Comparison of ENCODE assay signal across 8 cellular contexts in the genomic region with DNA sequence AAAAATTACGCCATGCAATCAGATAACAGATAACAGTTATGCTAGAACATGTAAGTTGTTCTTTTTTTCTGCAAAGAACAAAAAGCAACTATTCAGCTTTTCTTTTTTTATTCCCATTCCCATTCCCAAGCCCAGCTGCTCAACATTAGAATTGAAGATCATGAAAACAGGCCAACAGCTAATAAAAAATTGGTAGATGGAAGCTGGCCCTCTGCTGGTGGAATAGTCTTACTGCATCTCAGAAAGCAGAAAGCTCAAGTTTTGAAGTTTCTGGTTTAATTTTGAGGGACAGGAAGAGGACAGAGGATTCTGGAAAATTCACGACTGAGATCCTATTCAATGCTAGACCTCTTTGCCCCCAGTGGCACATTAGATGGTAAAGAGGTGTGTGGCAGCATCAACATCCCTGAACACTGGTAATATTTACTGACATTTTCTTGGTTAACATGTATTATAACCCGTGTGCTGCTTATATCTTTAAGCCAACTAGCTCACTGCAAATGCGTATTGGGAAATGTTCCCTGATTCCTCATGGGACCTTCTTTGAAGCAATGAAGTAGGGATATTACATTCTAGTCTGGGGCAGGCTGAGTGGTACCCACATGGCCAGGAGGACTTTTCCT.
DNase-seq lines count a peak whose midpoint lies in the region; ATAC-seq, FAIRE-seq and TF ChIP-seq lines count a peak whose summit lies in the region.

No MANE protein-coding gene starts in this region.

- H3K9ac ChIP-seq in H1 (replicated peaks in 1 of 4; ENCODE audit: extremely low read depth in 1 of 4, low read depth in 3 of 4, low read length in 3 of 4), result no peak overlapping the region

- no peak overlapping the region for H2AFZ ChIP-seq in H1 (ENCODE audit: low read length)

- H3K79me2 ChIP-seq in H1 (ENCODE audit: control insufficient read depth in 1 of 2, insufficient read depth in 2 of 2, low read length in 2 of 2), result no peaks in the 10 kb centered on the region

- no peak for TF ChIP-seq POLR2A in H1 (IDR thresholded peaks at IDR 0.05; ENCODE audit: control extremely low read depth in 1 of 2, low read depth in 2 of 2, low read length in 2 of 2)

- no peak for TF ChIP-seq EP300 in H1 (IDR thresholded peaks at IDR 0.05; ENCODE audit: borderline replicate concordance in 1 of 2, low read depth in 2 of 2, low read length in 2 of 2)

- H3K4me2 ChIP-seq in H1 (ENCODE audit: insufficient read depth in 1 of 2, low read depth in 2 of 2, low read length in 2 of 2), result no peak overlapping the region

- H2BK12ac ChIP-seq in H1 (ENCODE audit: low read depth, low read length), result no peak overlapping the region

- no peaks in the 10 kb centered on the region for H3K36me3 ChIP-seq in H1 (ENCODE audit: control insufficient read depth in 2 of 4, insufficient read depth in 4 of 4, low read length in 3 of 4)

- H2BK15ac ChIP-seq in H1 (ENCODE audit: low read length), result no peak overlapping the region

- H3K23me2 ChIP-seq in H1 (ENCODE audit: low read depth, low read length), result peaks cover 16% of the 10 kb centered on the region; the same call in 1 of the 2 replicates

- FAIRE-seq in A204.1 (lab: Jason Lieb, UNC) (peak; percentile 66), H1 (lab: Jason Lieb, UNC) (peak; percentile 76)

- POLR2A ChIA-PET in GM10248 (lab: Yijun Ruan, JAX), result no interaction called here
- POLR2A ChIA-PET in H1 (lab: Charles Lee; ENCODE audit: partially characterized antibody), result no interaction called here

- DNase-seq in GM10248 (ENCODE audit: extremely low spot score) (no peak), NCI-H526 treated with DMSO at 0.1 percent for 48 hours (lab: John Stamatoyannopoulos, UW) (peak; percentile 64), H1 (ENCODE audit: low read depth in 1 of 2, low spot score in 2 of 2) (no peak), pons (ENCODE audit: low spot score) (peak; percentile 67), HuH-7.5 (ENCODE audit: low spot score) (no peak)
- DNase-seq in activated CD4-positive, alpha-beta T cell treated with anti-CD3 and anti-CD28 coated beads for 1 hour, result no peak

- peak; percentile 73 for TF ChIP-seq CTCF in GM10248 (IDR thresholded peaks at IDR 0.05; ENCODE audit: control extremely low read depth, extremely low read depth, low read depth, missing control alignments)
- peak in 2 of 3 experiments; percentile 70 to 71; a peak in 3 of 4 replicates for TF ChIP-seq CTCF in H1 (IDR thresholded peaks at IDR 0.05; ENCODE audit: control extremely low read depth in 1 of 3, insufficient read depth in 1 of 3, low read depth in 1 of 3, low read length in 3 of 3)

- no peak overlapping the region for H3K56ac ChIP-seq in H1 (replicated peaks; ENCODE audit: insufficient read length, low read depth, low read length)

- ATAC-seq in HG02798 (IDR thresholded peaks at IDR 0.05; ENCODE audit: poor library complexity, unreplicated experiment), result no peak

- H3K4me3 ChIP-seq in H1 (ENCODE audit: extremely low read depth in 1 of 4, insufficient read depth in 2 of 4, low read depth in 3 of 4, low read length in 4 of 4), result no peak overlapping the region

- H4K8ac ChIP-seq in H1 (ENCODE audit: extremely low read depth, insufficient read depth, low read length), result no peak overlapping the region

- H4K20me1 ChIP-seq in H1 (replicated peaks in 1 of 2; ENCODE audit: control insufficient read depth in 1 of 2, insufficient read depth in 2 of 2, low read length in 2 of 2), result peaks cover 0 to 3% of the 10 kb centered on the region in 2 experiments

- peaks cover 0 to 33% (median 26%) of the 10 kb centered on the region in 4 experiments; a peak in 6 of 7 replicates for H3K27me3 ChIP-seq in H1 (replicated peaks in 1 of 4; ENCODE audit: control insufficient read depth in 3 of 4, extremely low read depth in 1 of 4, insufficient read depth in 3 of 4, low read length in 3 of 4)

- H3K18ac ChIP-seq in H1 (ENCODE audit: extremely low read depth, low read length), result no peak overlapping the region

- H2AK5ac ChIP-seq in H1 (ENCODE audit: low read depth, low read length), result no peak overlapping the region

- peaks cover 3 to 7% (median 4%) of the 10 kb centered on the region in 4 experiments; a peak in 6 of 7 replicates for H3K4me1 ChIP-seq in H1 (replicated peaks in 1 of 4; ENCODE audit: control insufficient read depth in 3 of 4, insufficient read depth in 4 of 4, low read length in 3 of 4)

- H2BK5ac ChIP-seq in H1 (ENCODE audit: low read depth, low read length), result no peak overlapping the region

- H3K23ac ChIP-seq in H1 (ENCODE audit: insufficient read length), result no peak overlapping the region

- 64% methylated on average over 4 of the region's 4 CpGs; no CpG with 5 or more reads in 1 of the 2 experiments for WGBS in H1 (ENCODE audit: extremely low coverage in 1 of 2, insufficient coverage in 1 of 2, insufficient read length in 1 of 2, insufficient replicate concordance in 2 of 2, low coverage in 1 of 2, low lambda C conversion rate in 2 of 2, missing lambda C conversion rate in 1 of 2), 2 experiments

- peak; percentile 76 to 84 for TF ChIP-seq RAD21 in H1 (IDR thresholded peaks at IDR 0.05 in 1 of 2, conservative IDR thresholded peaks at IDR 0.05 in 1 of 2; ENCODE audit: low read depth in 2 of 2, low read length in 2 of 2)

- H4K91ac ChIP-seq in H1 (replicated peaks; ENCODE audit: insufficient read length, low read length), result no peak overlapping the region

- CTCF ChIA-PET in GM10248 (lab: Yijun Ruan, JAX), result interaction anchor here (0.6 to 3.9 kb wide), 33 partner anchors 9 to 1554 kb away, joined by 3 to 22 read pairs (median 4); no protein-coding TSS in a partner anchor
- CTCF ChIA-PET in H1 (lab: Charles Lee; ENCODE audit: partially characterized antibody), result interaction anchor here (0.6 to 9.7 kb wide), 92 partner anchors 10 to 857 kb away, joined by 3 to 131 read pairs (median 4); no protein-coding TSS in a partner anchor

- H4K5ac ChIP-seq in H1 (ENCODE audit: insufficient read length, low read depth, low read length), result no peak overlapping the region

- no peaks in the 10 kb centered on the region for H3K9me3 ChIP-seq in H1 (ENCODE audit: insufficient read depth in 2 of 2, low read depth in 1 of 2, low read length in 1 of 2)

- H3K27ac ChIP-seq in H1 (ENCODE audit: low read depth, low read length), result no peak overlapping the region

- no peak overlapping the region for H2BK20ac ChIP-seq in H1 (ENCODE audit: low read length)

- no peak overlapping the region for H3K4ac ChIP-seq in H1 (replicated peaks; ENCODE audit: insufficient read length, low read depth, low read length)

- H3K79me1 ChIP-seq in H1 (ENCODE audit: low read depth, low read length), result no peaks in the 10 kb centered on the region

- H3K14ac ChIP-seq in H1 (ENCODE audit: insufficient read length), result no peak overlapping the region

- no peak overlapping the region for H2BK120ac ChIP-seq in H1 (replicated peaks; ENCODE audit: low read depth, low read length)

TF ChIP-seq in H1, 55 proteins besides CTCF, POLR2A, EP300 and RAD21:
- TF ChIP-seq ATF3 (IDR thresholded peaks at IDR 0.05; ENCODE audit: insufficient read depth, low read depth, low read length) (no peak), GABPA (IDR thresholded peaks at IDR 0.05; ENCODE audit: borderline replicate concordance, insufficient read depth, low read length) (peak; percentile 19; the same call in 1 of the 2 replicates)

Comparison
In these comparisons a context has a peak if more than half of its experiments do, and no peak if none do; other contexts are left out.
1. DNase-seq: peak in NCI-H526 treated with DMSO at 0.1 percent for 48 hours (single experiment) and pons (single experiment); none in GM10248 (single experiment), H1 (0 of 2), activated CD4-positive, alpha-beta T cell treated with anti-CD3 and anti-CD28 coated beads for 1 hour (single experiment) and HuH-7.5 (single experiment).